In the genomic region with DNA sequence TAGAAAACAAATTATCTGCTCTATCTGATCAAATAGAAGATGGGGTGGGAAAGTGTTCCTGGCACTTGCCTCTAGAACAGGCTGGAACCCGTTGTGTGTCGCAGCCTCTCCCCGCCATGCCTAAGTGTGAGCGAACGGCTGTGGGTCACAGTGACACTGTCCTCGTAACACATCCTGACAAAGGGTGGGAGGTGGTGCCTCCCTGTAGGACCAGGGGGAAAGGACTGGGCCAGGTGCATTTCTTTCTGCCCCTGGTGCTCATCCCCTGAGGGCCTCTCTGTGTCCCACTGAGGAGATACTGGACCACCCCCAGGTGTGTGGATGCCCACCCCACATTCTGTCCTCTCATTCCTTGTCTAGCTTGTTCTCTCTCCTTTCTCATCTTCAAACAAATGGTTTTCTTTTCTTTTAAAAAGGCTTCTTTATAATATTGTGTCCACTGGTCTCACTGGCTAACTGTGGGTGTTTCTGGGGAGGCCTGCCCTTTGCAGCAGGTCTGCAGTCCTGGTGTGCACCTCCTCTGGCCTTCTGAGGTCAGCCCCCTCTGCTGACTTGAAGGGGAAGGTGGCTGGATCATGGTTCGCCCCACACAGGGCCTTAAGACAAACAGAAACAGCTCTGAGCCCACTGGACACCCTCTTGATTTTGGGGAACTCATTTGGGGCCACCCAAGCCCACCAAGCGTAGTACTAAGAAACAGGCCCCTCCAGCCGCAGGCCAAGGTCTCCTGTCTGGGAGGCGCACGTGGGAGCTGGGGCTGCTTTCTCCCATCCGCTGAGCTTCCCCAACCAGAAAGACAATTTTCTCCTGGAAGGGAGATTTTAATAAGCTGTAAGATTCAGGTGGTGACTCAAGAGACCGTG, we compare ENCODE assay signal across 22 cellular contexts.
DNase-seq lines count a peak whose midpoint lies in the region; ATAC-seq and TF ChIP-seq lines count a peak whose summit lies in the region.
"Had no signal": no experiment of that assay in that cellular context is flagged by ENCODE, and none has a peak within 500 bp of the region (broad histone marks: within the 10 kb centered on the region; RNA-seq: fewer than 3 reads in every experiment).

No MANE protein-coding gene starts in this region.

- H3K4me1 Mint-ChIP-seq in WTC11 (peaks cover 6% of the 10 kb centered on the region), type B pancreatic cell (ENCODE audit: unreplicated experiment) (peaks cover 6% of the 10 kb centered on the region)
- H3K4me1 Mint-ChIP-seq in CD8-positive, alpha-beta memory T cell, result no peaks in the 10 kb centered on the region
- H3K4me1 Mint-ChIP-seq: CD4-positive, CD25-positive, alpha-beta regulatory T cell had no signal

- H4K20me1 ChIP-seq in osteoblast (ENCODE audit: insufficient read depth, low read length), result no peaks in the 10 kb centered on the region

- H3K36me3 Mint-ChIP-seq in WTC11, result no peaks in the 10 kb centered on the region
- no peaks in the 10 kb centered on the region for H3K36me3 Mint-ChIP-seq in type B pancreatic cell
- H3K36me3 Mint-ChIP-seq in CD8-positive, alpha-beta memory T cell, result no peaks in the 10 kb centered on the region
- H3K36me3 Mint-ChIP-seq: CD4-positive, CD25-positive, alpha-beta regulatory T cell had no signal

- TF ChIP-seq CTCF in WTC11 (IDR thresholded peaks at IDR 0.05) (no peak), osteoblast (IDR thresholded peaks at IDR 0.05; ENCODE audit: extremely low read depth, low read depth, low read length) (no peak), type B pancreatic cell (conservative IDR thresholded peaks at IDR 0.05) (no peak)

- POLR2A ChIA-PET in WTC11 (lab: Charles Lee), result no interaction called here
- POLR2A ChIA-PET in CD8-positive, alpha-beta memory T cell (lab: Charles Lee), result no interaction called here

- ATAC-seq in WTC11, result no peak
- ATAC-seq: GM12878 had no signal

- H3K4me3 ChIP-seq in osteoblast (ENCODE audit: insufficient read depth, low read length), result no peak overlapping the region
- no peak overlapping the region for H3K4me3 ChIP-seq in CD8-positive, alpha-beta memory T cell (ENCODE audit: low read length)
- H3K4me3 ChIP-seq: GM12878, GM23248, SJSA1 had no signal

- peak; percentile 5 for DNase-seq in WTC11 (ENCODE audit: low spot score)
- DNase-seq in ecto neural progenitor cell (ENCODE audit: low spot score), result peak; percentile 39
- peak; percentile 66 for DNase-seq in osteoblast (ENCODE audit: insufficient read length, low spot score, missing footprints)
- peak; percentile 51 for DNase-seq in type B pancreatic cell (ENCODE audit: extremely low spot score, unreplicated experiment)
- no peak for DNase-seq in NCI-H2081 treated with DMSO at 0.1 percent for 48 hours (lab: John Stamatoyannopoulos, UW)
- DNase-seq in hepatic stellate cell (ENCODE audit: low spot score), result no peak
- no peak for DNase-seq in CD8-positive, alpha-beta memory T cell
- DNase-seq in NCI-H526 (lab: John Stamatoyannopoulos, UW), result no peak
- DNase-seq: Caco-2; CD4-positive, CD25-positive, alpha-beta regulatory T cell; DND-41; GM23248; HCEC 1CT; KBM-7; NCI-H1092 treated with DMSO at 0.1 percent for 48 hours; NCI-H1436 treated with DMSO at 0.1 percent for 48 hours; NCI-H1930; NCI-H2171; NCI-H524 treated with DMSO at 0.1 percent for 48 hours had no signal

- H3K9me3 Mint-ChIP-seq in WTC11, result no peaks in the 10 kb centered on the region
- no peaks in the 10 kb centered on the region for H3K9me3 Mint-ChIP-seq in type B pancreatic cell
- peaks cover 0 to 2% (median 0%) of the 10 kb centered on the region in 5 donors for H3K9me3 Mint-ChIP-seq in CD8-positive, alpha-beta memory T cell
- H3K9me3 Mint-ChIP-seq: CD4-positive, CD25-positive, alpha-beta regulatory T cell had no signal

- H3K27me3 Mint-ChIP-seq in WTC11 (ENCODE audit: low read depth) (no peaks in the 10 kb centered on the region; the same call in none of the 2 replicates), type B pancreatic cell (peaks cover 29% of the 10 kb centered on the region)
- peaks cover 0 to 5% of the 10 kb centered on the region in 2 donors for H3K27me3 Mint-ChIP-seq in CD8-positive, alpha-beta memory T cell
- H3K27me3 Mint-ChIP-seq: CD4-positive, CD25-positive, alpha-beta regulatory T cell had no signal

- no peak overlapping the region for H3K27ac ChIP-seq in osteoblast (ENCODE audit: low read depth, low read length)
- H3K27ac ChIP-seq in CD8-positive, alpha-beta memory T cell (ENCODE audit: low read depth, low read length), result no peak overlapping the region
- H3K27ac ChIP-seq: GM23248, HL-60, SJSA1 had no signal

- H3K27me3 ChIP-seq in osteoblast (ENCODE audit: insufficient read depth, low read length), result no peaks in the 10 kb centered on the region
- no peaks in the 10 kb centered on the region for H3K27me3 ChIP-seq in CD8-positive, alpha-beta memory T cell (ENCODE audit: insufficient read depth, low read length, poor library complexity, severe bottlenecking)

- H3K4me2 ChIP-seq in osteoblast (ENCODE audit: insufficient read depth, low read length), result no peak overlapping the region

- H3K9me3 ChIP-seq in osteoblast (ENCODE audit: low read depth, low read length), result no peaks in the 10 kb centered on the region
- H3K9me3 ChIP-seq in CD8-positive, alpha-beta memory T cell (ENCODE audit: low read length), result no peaks in the 10 kb centered on the region
- H3K9me3 ChIP-seq: Caco-2 had no signal

- H3K4me3 Mint-ChIP-seq in WTC11, result no peak overlapping the region
- no peak overlapping the region for H3K4me3 Mint-ChIP-seq in type B pancreatic cell
- no peak overlapping the region for H3K4me3 Mint-ChIP-seq in CD8-positive, alpha-beta memory T cell
- H3K4me3 Mint-ChIP-seq: CD4-positive, CD25-positive, alpha-beta regulatory T cell had no signal

- H3K36me3 ChIP-seq in osteoblast (ENCODE audit: insufficient read depth, low read length), result no peaks in the 10 kb centered on the region
- no peaks in the 10 kb centered on the region for H3K36me3 ChIP-seq in CD8-positive, alpha-beta memory T cell (ENCODE audit: insufficient read depth, low read length)
- H3K36me3 ChIP-seq: SJSA1 had no signal

- CTCF ChIA-PET in WTC11 (lab: Charles Lee), result no interaction called here
- CTCF ChIA-PET in CD8-positive, alpha-beta memory T cell (lab: Charles Lee), result no interaction called here

- H3K27ac Mint-ChIP-seq in WTC11, result no peak overlapping the region
- no peak overlapping the region for H3K27ac Mint-ChIP-seq in type B pancreatic cell
- no peak overlapping the region for H3K27ac Mint-ChIP-seq in CD8-positive, alpha-beta memory T cell
- H3K27ac Mint-ChIP-seq: CD4-positive, CD25-positive, alpha-beta regulatory T cell had no signal

- no peaks in the 10 kb centered on the region for H3K4me1 ChIP-seq in osteoblast (ENCODE audit: insufficient read depth, low read length)
- H3K4me1 ChIP-seq in CD8-positive, alpha-beta memory T cell (ENCODE audit: insufficient read depth, low read length), result no peaks in the 10 kb centered on the region
- H3K4me1 ChIP-seq: Caco-2, SJSA1 had no signal

- no peak overlapping the region for H2AFZ ChIP-seq in osteoblast (ENCODE audit: low read length)
- H2AFZ ChIP-seq: GM23248 had no signal

- H3K79me2 ChIP-seq in osteoblast (ENCODE audit: insufficient read depth, low read length), result no peaks in the 10 kb centered on the region

TF ChIP-seq in WTC11, 78 proteins besides CTCF, POLR2A, EP300 and RAD21 (continues in another document):
- no peak for TF ChIP-seq SMAD3 (CRISPR knock-in tag; IDR thresholded peaks at IDR 0.05; ENCODE audit: borderline replicate concordance)
- TF ChIP-seq, protein P1, sequence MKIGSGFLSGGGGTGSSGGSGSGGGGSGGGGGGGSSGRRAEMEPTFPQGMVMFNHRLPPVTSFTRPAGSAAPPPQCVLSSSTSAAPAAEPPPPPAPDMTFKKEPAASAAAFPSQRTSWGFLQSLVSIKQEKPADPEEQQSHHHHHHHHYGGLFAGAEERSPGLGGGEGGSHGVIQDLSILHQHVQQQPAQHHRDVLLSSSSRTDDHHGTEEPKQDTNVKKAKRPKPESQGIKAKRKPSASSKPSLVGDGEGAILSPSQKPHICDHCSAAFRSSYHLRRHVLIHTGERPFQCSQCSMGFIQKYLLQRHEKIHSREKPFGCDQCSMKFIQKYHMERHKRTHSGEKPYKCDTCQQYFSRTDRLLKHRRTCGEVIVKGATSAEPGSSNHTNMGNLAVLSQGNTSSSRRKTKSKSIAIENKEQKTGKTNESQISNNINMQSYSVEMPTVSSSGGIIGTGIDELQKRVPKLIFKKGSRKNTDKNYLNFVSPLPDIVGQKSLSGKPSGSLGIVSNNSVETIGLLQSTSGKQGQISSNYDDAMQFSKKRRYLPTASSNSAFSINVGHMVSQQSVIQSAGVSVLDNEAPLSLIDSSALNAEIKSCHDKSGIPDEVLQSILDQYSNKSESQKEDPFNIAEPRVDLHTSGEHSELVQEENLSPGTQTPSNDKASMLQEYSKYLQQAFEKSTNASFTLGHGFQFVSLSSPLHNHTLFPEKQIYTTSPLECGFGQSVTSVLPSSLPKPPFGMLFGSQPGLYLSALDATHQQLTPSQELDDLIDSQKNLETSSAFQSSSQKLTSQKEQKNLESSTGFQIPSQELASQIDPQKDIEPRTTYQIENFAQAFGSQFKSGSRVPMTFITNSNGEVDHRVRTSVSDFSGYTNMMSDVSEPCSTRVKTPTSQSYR (CRISPR knock-in tag; IDR thresholded peaks at IDR 0.05), result no peak

Comparison
In these comparisons a context has a peak if more than half of its experiments do, and no peak if none do; other contexts are left out.
1. DNase-seq: peak in WTC11 (single experiment), ecto neural progenitor cell (single experiment), osteoblast (single experiment) and type B pancreatic cell (single experiment); none in NCI-H2081 treated with DMSO at 0.1 percent for 48 hours (single experiment), hepatic stellate cell (single experiment), CD8-positive, alpha-beta memory T cell (0 of 5) and NCI-H526 (0 of 2).